1 cellular context compared by ENCODE assay signal in genomic region chr10:98414932-98415709, GRCh38.
A peak's percentile ranks its signal among the peaks of the same experiment; 100 is the strongest.
TF ChIP-seq lines count a peak whose summit lies in the region.

Gene PYROXD2 (minus strand): TSS chr10:98415182. CDS start chr10:98415135, 47 bp downstream.

TF ChIP-seq in HepG2, 621 proteins besides CTCF, POLR2A, EP300 and RAD21 (continued from another document and continues in another):
- TF ChIP-seq PBX3 (CRISPR knock-in tag; IDR thresholded peaks at IDR 0.05; ENCODE audit: borderline replicate concordance) (no peak), ZNF598 (CRISPR knock-in tag; IDR thresholded peaks at IDR 0.05; ENCODE audit: borderline replicate concordance) (peak; percentile 86; the same call in 1 of the 2 replicates), ATF6 (CRISPR knock-in tag; conservative IDR thresholded peaks at IDR 0.05) (no peak), GFI1 (CRISPR knock-in tag; IDR thresholded peaks at IDR 0.05; ENCODE audit: borderline replicate concordance) (no peak), ZNF513 (CRISPR knock-in tag; conservative IDR thresholded peaks at IDR 0.05) (0 out of 2 replicates have a peak, but pooled peaks have one; percentile 61), GATAD1 (CRISPR knock-in tag; IDR thresholded peaks at IDR 0.05) (peak; percentile 75), RNF2 (conservative IDR thresholded peaks at IDR 0.05; ENCODE audit: low read depth) (0 out of 2 replicates have a peak, but pooled peaks have one; percentile 51), MIXL1 (CRISPR knock-in tag; IDR thresholded peaks at IDR 0.05) (peak; percentile 45; the same call in 1 of the 2 replicates), ZNF883 (CRISPR knock-in tag; IDR thresholded peaks at IDR 0.05; ENCODE audit: not compliant biosample characterization) (peak; percentile 65), PHF8 (CRISPR knock-in tag; IDR thresholded peaks at IDR 0.05) (peak; percentile 98), POLR2AphosphoS5 (IDR thresholded peaks at IDR 0.05; ENCODE audit: low read depth, low read length) (peak; percentile 96), NFIB (CRISPR knock-in tag; IDR thresholded peaks at IDR 0.05; ENCODE audit: borderline replicate concordance) (peak; percentile 91; the same call in 1 of the 2 replicates), ZSCAN25 (CRISPR knock-in tag; IDR thresholded peaks at IDR 0.05) (peak; percentile 97), RBM39 (IDR thresholded peaks at IDR 0.05; ENCODE audit: low read depth, low read length, poor library complexity, severe bottlenecking) (peak; percentile 71), SIX4 (CRISPR knock-in tag; IDR thresholded peaks at IDR 0.05) (0 out of 2 replicates have a peak, but pooled peaks have one; percentile 36), RXRA (CRISPR knock-in tag; IDR thresholded peaks at IDR 0.05) (peak; percentile 19; the same call in 1 of the 2 replicates), SMAD9 (CRISPR knock-in tag; IDR thresholded peaks at IDR 0.05) (0 out of 2 replicates have a peak, but pooled peaks have one; percentile 79), ZBTB34 (CRISPR knock-in tag; IDR thresholded peaks at IDR 0.05) (peak; percentile 23; the same call in 1 of the 2 replicates), ZSCAN20 (CRISPR knock-in tag; IDR thresholded peaks at IDR 0.05; ENCODE audit: borderline replicate concordance) (0 out of 2 replicates have a peak, but pooled peaks have one; percentile 63), PCBP2 (optimal IDR thresholded peaks at IDR 0.05; ENCODE audit: low read depth, low read length, poor library complexity, severe bottlenecking) (no peak), MED8 (CRISPR knock-in tag; IDR thresholded peaks at IDR 0.05; ENCODE audit: insufficient replicate concordance) (peak; percentile 77), TP53 (CRISPR knock-in tag; conservative IDR thresholded peaks at IDR 0.05) (no peak), ZBTB4 (CRISPR knock-in tag; IDR thresholded peaks at IDR 0.05; ENCODE audit: borderline replicate concordance) (0 out of 2 replicates have a peak, but pooled peaks have one; percentile 19), DNMT1 (CRISPR knock-in tag; IDR thresholded peaks at IDR 0.05) (no peak), ZNF225 (CRISPR knock-in tag; IDR thresholded peaks at IDR 0.05) (peak; percentile 60; the same call in 1 of the 2 replicates), ZNF710 (CRISPR knock-in tag; IDR thresholded peaks at IDR 0.05; ENCODE audit: borderline replicate concordance) (peak; percentile 71; the same call in 1 of the 2 replicates), ZBTB40 (IDR thresholded peaks at IDR 0.05) (no peak), ZBTB40 (CRISPR knock-in tag; IDR thresholded peaks at IDR 0.05) (peak; percentile 20; the same call in 1 of the 2 replicates), ZNF281 (CRISPR knock-in tag; IDR thresholded peaks at IDR 0.05; ENCODE audit: borderline replicate concordance) (peak; percentile 52; the same call in 1 of the 2 replicates)
